In the genomic region with DNA sequence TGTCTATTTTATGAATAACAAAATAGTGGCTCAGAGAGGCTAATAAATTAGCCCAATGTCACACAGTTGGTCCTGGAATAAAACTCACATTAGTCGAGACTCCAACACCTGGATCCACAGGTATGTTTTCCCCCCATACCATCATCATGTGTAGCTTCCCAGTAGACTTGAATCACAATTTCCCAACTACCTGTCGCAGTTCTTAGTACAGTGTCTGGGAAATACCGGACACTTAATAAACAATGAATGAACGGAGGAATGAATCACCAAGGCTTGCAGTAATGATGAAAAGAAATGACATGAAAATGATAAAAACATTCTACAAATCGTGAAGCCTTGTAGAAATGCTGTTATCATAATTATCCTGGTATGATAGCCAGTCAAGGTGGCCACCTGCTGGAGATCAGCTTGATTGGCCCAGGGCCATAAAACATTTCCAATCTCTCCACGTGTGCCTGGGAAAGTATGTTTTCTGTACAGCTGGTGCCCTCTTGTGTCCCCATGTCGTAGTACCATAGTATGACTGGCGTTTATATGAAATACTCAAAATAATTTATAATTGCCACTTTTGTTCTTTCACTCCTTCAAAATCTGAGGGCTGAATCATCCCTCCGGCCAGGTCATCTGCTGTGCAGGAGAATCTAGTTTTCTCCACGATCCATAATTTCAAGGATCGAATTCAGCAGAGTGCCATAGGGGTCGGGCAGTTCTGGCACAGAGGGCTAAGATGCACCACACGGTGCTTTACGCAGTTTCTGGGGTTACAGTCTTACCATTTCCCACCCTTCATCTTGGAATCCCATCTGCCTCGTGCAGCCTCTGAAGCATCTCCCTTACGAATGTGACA, we compare ENCODE assay signal across 8 cellular contexts.
DNase-seq lines count a peak whose midpoint lies in the region; FAIRE-seq and TF ChIP-seq lines count a peak whose summit lies in the region.

No MANE protein-coding gene starts in this region.

- no peaks in the 10 kb centered on the region for H3K4me1 ChIP-seq in suprapubic skin

- no peak for TF ChIP-seq POLR2A in suprapubic skin (IDR thresholded peaks at IDR 0.05)

- H3K27me3 ChIP-seq in suprapubic skin, result no peaks in the 10 kb centered on the region

- H3K36me3 ChIP-seq in suprapubic skin, result no peaks in the 10 kb centered on the region

- TF ChIP-seq EP300 in suprapubic skin (IDR thresholded peaks at IDR 0.05), result no peak

- H3K4me3 ChIP-seq in fibroblast of villous mesenchyme (ENCODE audit: low read depth, low read length), result no peak overlapping the region
- no peak overlapping the region for H3K4me3 ChIP-seq in suprapubic skin

- peak; percentile 44 for DNase-seq in D721Med (ENCODE audit: insufficient read length, low spot score)
- peak; percentile 46 for DNase-seq in LHCN-M2 (ENCODE audit: low read depth)
- peak; percentile 83 for DNase-seq in RPMI8226
- DNase-seq in fibroblast of villous mesenchyme (ENCODE audit: low read depth), result peak; percentile 32
- DNase-seq in suprapubic skin (ENCODE audit: low spot score in 2 of 2), result no peak
- DNase-seq in inferior parietal cortex (ENCODE audit: extremely low spot score), result no peak
- no peak for DNase-seq in ecto neural progenitor cell (ENCODE audit: low spot score)
- DNase-seq in stimulated activated CD4-positive, alpha-beta T cell treated with anti-CD3 and anti-CD28 coated beads, Interleukin-2, amount 100 ng/mL, for 48 hours, result no peak

- H3K27ac ChIP-seq in suprapubic skin, result no peak overlapping the region

- whole genome bisulfite sequencing in suprapubic skin, result 65% methylated on average over 16 of the region's 16 CpGs

- peak; percentile 75 for TF ChIP-seq CTCF in D721Med (IDR thresholded peaks at IDR 0.05; ENCODE audit: insufficient read depth, missing control alignments)
- no peak for TF ChIP-seq CTCF in fibroblast of villous mesenchyme (IDR thresholded peaks at IDR 0.05; ENCODE audit: insufficient read depth, low read depth, low read length)
- peak in 1 of 2 donors; percentile 23 for TF ChIP-seq CTCF in suprapubic skin (IDR thresholded peaks at IDR 0.05)

- peak; percentile 75 for FAIRE-seq in D721Med (lab: Jason Lieb, UNC)

- H3K9me3 ChIP-seq in suprapubic skin, result no peaks in the 10 kb centered on the region

Comparison
In these comparisons a context has a peak if more than half of its experiments do, and no peak if none do; other contexts are left out.
1. DNase-seq: peak in D721Med (single experiment), LHCN-M2 (single experiment), RPMI8226 (single experiment) and fibroblast of villous mesenchyme (single experiment); none in suprapubic skin (0 of 2), inferior parietal cortex (single experiment), ecto neural progenitor cell (single experiment) and stimulated activated CD4-positive, alpha-beta T cell treated with anti-CD3 and anti-CD28 coated beads, Interleukin-2, amount 100 ng/mL, for 48 hours (0 of 2).